In genomic region chr5:76273491-76273890, GRCh38 we compare ENCODE assay signal across 18 cellular contexts.
A peak's percentile ranks its signal among the peaks of the same experiment; 100 is the strongest.
DNase-seq lines count a peak whose midpoint lies in the region; ATAC-seq, FAIRE-seq and TF ChIP-seq lines count a peak whose summit lies in the region.
"Had no signal": no experiment of that assay in that cellular context is flagged by ENCODE, and none has a peak within 500 bp of the region (broad histone marks: within the 10 kb centered on the region; RNA-seq: fewer than 3 reads in every experiment).

No MANE protein-coding gene starts in this region.

- no TSS peak for BruUV-seq in A673 (replicated peaks; lab: Mats Ljungman, UMichigan)

- H3K4me3 ChIP-seq in A673 (ENCODE audit: low read depth, low read length, poor library complexity, severe bottlenecking) (no peak overlapping the region), colonic mucosa (no peak overlapping the region), right lobe of liver (no peak overlapping the region), WERI-Rb-1 (ENCODE audit: low read depth, low read length) (no peak overlapping the region), foreskin fibroblast (ENCODE audit: low read depth in 1 of 2, low read length in 2 of 2) (no peak overlapping the region)

- no peak for TF ChIP-seq POLR2A in right lobe of liver (IDR thresholded peaks at IDR 0.05)

- intact Hi-C loops in A673 (cut with micrococcal nuclease; ENCODE audit: unreplicated experiment): no loop called here
- intact Hi-C loops in colonic mucosa (cut with DNase I): no loop called here
- intact Hi-C loops in right lobe of liver (cut with DNase I): no loop called here

- H3K27me3 ChIP-seq in A673 (replicated peaks; ENCODE audit: insufficient read depth, low read depth, low read length, poor library complexity): no peaks in the 10 kb centered on the region
- H3K27me3 ChIP-seq in colonic mucosa: no peaks in the 10 kb centered on the region
- H3K27me3 ChIP-seq in right lobe of liver: no peaks in the 10 kb centered on the region
- H3K27me3 ChIP-seq in WERI-Rb-1 (ENCODE audit: insufficient read depth, low read depth, severe bottlenecking): no peaks in the 10 kb centered on the region

- H3K36me3 ChIP-seq in A673 (ENCODE audit: insufficient read depth, low read length, poor library complexity, severe bottlenecking) (no peaks in the 10 kb centered on the region), colonic mucosa (no peaks in the 10 kb centered on the region), right lobe of liver (no peaks in the 10 kb centered on the region), WERI-Rb-1 (no peaks in the 10 kb centered on the region)

- no peak for TF ChIP-seq CTCF in A673 (conservative IDR thresholded peaks at IDR 0.05; ENCODE audit: low read depth, low read length)
- TF ChIP-seq CTCF in colonic mucosa (IDR thresholded peaks at IDR 0.05): no peak
- TF ChIP-seq CTCF in right lobe of liver (IDR thresholded peaks at IDR 0.05): no peak
- TF ChIP-seq CTCF in WERI-Rb-1 (IDR thresholded peaks at IDR 0.05; ENCODE audit: low read depth, low read length): no peak
- TF ChIP-seq CTCF in foreskin fibroblast (IDR thresholded peaks at IDR 0.05; ENCODE audit: low read depth, low read length): no peak

- FAIRE-seq in GM19239 (lab: Jason Lieb, UNC): peak; percentile 60

- POLR2A ChIA-PET in A673 (lab: Charles Lee; ENCODE audit: low non-redundant PET): no interaction called here

- CTCF ChIA-PET in A673 (lab: Charles Lee): no interaction called here

- no peak overlapping the region for H3K9ac ChIP-seq in colonic mucosa (ENCODE audit: low read depth in 2 of 2, low read length in 2 of 2)

- H3K27ac ChIP-seq in A673 (ENCODE audit: low read depth, low read length, poor library complexity, severe bottlenecking) (peak overlapping the region; percentile 27), colonic mucosa (peak overlapping the region; percentile 22), right lobe of liver (no peak overlapping the region), WERI-Rb-1 (no peak overlapping the region)

- ATAC-seq in right lobe of liver (peak; percentile 81 to 86 (median 85)), GM19397 (IDR thresholded peaks at IDR 0.05; ENCODE audit: unreplicated experiment) (no peak)

- H3K9me3 ChIP-seq in A673 (ENCODE audit: low read depth, low read length, poor library complexity, severe bottlenecking) (no peaks in the 10 kb centered on the region), colonic mucosa (no peaks in the 10 kb centered on the region), right lobe of liver (no peaks in the 10 kb centered on the region), WERI-Rb-1 (ENCODE audit: severe bottlenecking) (no peaks in the 10 kb centered on the region)

- peak; percentile 86 for DNase-seq in A673 (ENCODE audit: low spot score)
- DNase-seq in GM19239 (ENCODE audit: insufficient read length, low spot score): no peak
- peak; percentile 59 for DNase-seq in colonic mucosa
- DNase-seq in right lobe of liver: peak in 2 of 3 donors; percentile 24 to 51
- DNase-seq in activated CD4-positive, CD25-positive, alpha-beta regulatory T cell (lab: John Stamatoyannopoulos, UW): no peak
- DNase-seq in WERI-Rb-1: no peak
- DNase-seq in foreskin fibroblast: no peak
- DNase-seq: activated CD4-positive, alpha-beta T cell treated with anti-CD3 and anti-CD28 coated beads, Interleukin-2, amount 50 U/mL, for 1 hour; CD8-positive, alpha-beta memory T cell; head of caudate nucleus; midbrain; NCI-H1048; NCI-H2029; retina; SHP77; stimulated activated CD4-positive, alpha-beta T cell treated with anti-CD3 and anti-CD28 coated beads, Interleukin-15, amount 100 ng/mL, for 24 hours; T-helper 1 cell had no signal

- 20% methylated on average over 8 of the region's 8 CpGs for WGBS in right lobe of liver (ENCODE audit: insufficient coverage, low coverage, low lambda C conversion rate, missing lambda C conversion rate)

- H3K4me1 ChIP-seq in A673 (ENCODE audit: insufficient read depth, low read length, poor library complexity, severe bottlenecking) (peaks cover 20% of the 10 kb centered on the region), colonic mucosa (no peaks in the 10 kb centered on the region), right lobe of liver (no peaks in the 10 kb centered on the region)

Comparison
In these comparisons a context has a peak if more than half of its experiments do, and no peak if none do; other contexts are left out.
1. DNase-seq: peak in A673 (single experiment), colonic mucosa (single experiment) and right lobe of liver (2 of 3); none in GM19239 (single experiment), activated CD4-positive, CD25-positive, alpha-beta regulatory T cell (0 of 4), WERI-Rb-1 (single experiment) and foreskin fibroblast (0 of 2).
2. H3K27ac ChIP-seq: peak in A673 (single experiment) and colonic mucosa (single experiment); none in right lobe of liver (0 of 3) and WERI-Rb-1 (single experiment).